8 cellular contexts compared by ENCODE assay signal in genomic region chr5:132293066-132293991, GRCh38. TPM values are rescaled to one million over a fixed set of nuclear protein-coding genes. Genes with fewer than 3 reads are reported as not detected.
DNase-seq lines count a peak whose midpoint lies in the region; ATAC-seq, FAIRE-seq and TF ChIP-seq lines count a peak whose summit lies in the region.

No MANE protein-coding gene starts in this region.

- peak; percentile 90 for DNase-seq in NCI-H2196 treated with DMSO at 0.1 percent for 48 hours (lab: John Stamatoyannopoulos, UW; ENCODE audit: unreplicated experiment)
- peak; percentile 59 for DNase-seq in bronchial epithelial cell (ENCODE audit: low read depth)
- DNase-seq in inferior parietal cortex (ENCODE audit: extremely low spot score) = peak; percentile 76
- DNase-seq in smooth muscle cell (lab: John Stamatoyannopoulos, UW; ENCODE audit: unreplicated experiment) = peak; percentile 94

- H3K9ac ChIP-seq in smooth muscle cell (ENCODE audit: low read depth) = peak overlapping the region; percentile 95

- ATAC-seq in GM18868 (IDR thresholded peaks at IDR 0.05; ENCODE audit: unreplicated experiment) (peak; percentile 43), HG03139 (IDR thresholded peaks at IDR 0.05; ENCODE audit: unreplicated experiment) (peak; percentile 31)

- H3F3A ChIP-seq in smooth muscle cell (ENCODE audit: low read depth) = peaks cover 6% of the 10 kb centered on the region

- TF ChIP-seq CTCF in WI38 (IDR thresholded peaks at IDR 0.05; ENCODE audit: low read depth, low read length) (0 out of 2 replicates have a peak, but pooled peaks have one; percentile 10), bronchial epithelial cell (IDR thresholded peaks at IDR 0.05; ENCODE audit: insufficient read depth, low read length, severe bottlenecking) (peak; percentile 35), smooth muscle cell (IDR thresholded peaks at IDR 0.05; ENCODE audit: borderline replicate concordance, insufficient read depth, poor library complexity, severe bottlenecking) (no peak)

- H3K4me1 ChIP-seq in ACC112 (ENCODE audit: control insufficient read depth, insufficient read depth, low read length, unreplicated experiment) = peaks cover 27% of the 10 kb centered on the region
- peaks cover 10% of the 10 kb centered on the region for H3K4me1 ChIP-seq in smooth muscle cell (ENCODE audit: low read depth)

- H2AFZ ChIP-seq in ACC112 (ENCODE audit: low read length, unreplicated experiment) = peak overlapping the region; percentile 43
- H2AFZ ChIP-seq in smooth muscle cell (ENCODE audit: low read depth) = peak overlapping the region; percentile 78

- H3K4me3 ChIP-seq in ACC112 (ENCODE audit: low read depth, low read length) (peak overlapping the region; percentile 75), WI38 (ENCODE audit: low read depth, low read length) (peak overlapping the region; percentile 79), bronchial epithelial cell (ENCODE audit: low read depth, low read length) (peak overlapping the region; percentile 52), smooth muscle cell (peak overlapping the region; percentile 64)

- WGBS in smooth muscle cell (ENCODE audit: low lambda C conversion rate) = 3% methylated on average over 44 of the region's 50 CpGs

- H4K20me1 ChIP-seq in smooth muscle cell (ENCODE audit: low read depth) = no peaks in the 10 kb centered on the region

- H3K36me3 ChIP-seq in ACC112 (ENCODE audit: insufficient read depth, low read length) = no peaks in the 10 kb centered on the region
- no peaks in the 10 kb centered on the region for H3K36me3 ChIP-seq in bronchial epithelial cell (ENCODE audit: control insufficient read depth, insufficient read depth, low read length)
- H3K36me3 ChIP-seq in smooth muscle cell (ENCODE audit: low read depth) = no peaks in the 10 kb centered on the region

- no peaks in the 10 kb centered on the region for H3K27me3 ChIP-seq in ACC112 (ENCODE audit: insufficient read depth, low read length)
- no peaks in the 10 kb centered on the region for H3K27me3 ChIP-seq in bronchial epithelial cell (ENCODE audit: control insufficient read depth, insufficient read depth, low read length)
- no peaks in the 10 kb centered on the region for H3K27me3 ChIP-seq in smooth muscle cell (ENCODE audit: low read depth)

- peaks cover 26% of the 10 kb centered on the region for H3K79me2 ChIP-seq in ACC112 (ENCODE audit: control insufficient read depth, insufficient read depth, low read length, unreplicated experiment)
- peaks cover 8% of the 10 kb centered on the region for H3K79me2 ChIP-seq in smooth muscle cell (ENCODE audit: low read depth)

- FAIRE-seq in bronchial epithelial cell (lab: Jason Lieb, UNC) = no peak

- H3K9me3 ChIP-seq in smooth muscle cell (replicated peaks; ENCODE audit: low read depth) = no peaks in the 10 kb centered on the region

- peak overlapping the region; percentile 93 for H3K4me2 ChIP-seq in smooth muscle cell

- H3K27ac ChIP-seq in ACC112 (ENCODE audit: low read depth, low read length) (peak overlapping the region; percentile 95), smooth muscle cell (ENCODE audit: low read depth) (peak overlapping the region; percentile 99)

RNA-seq across cellular contexts. Expression of gene SLC22A4, which starts 0.9 kb away (rescaled TPM):
- total RNA-seq in bronchial epithelial cell = 0.13 and 0.26 TPM in 2 replicates
- total RNA-seq in smooth muscle cell = 0.45 and 3.8 TPM in 2 replicates
- 1.3 and 3.1 TPM in 2 replicates for polyA plus RNA-seq in smooth muscle cell

RNA-seq across cellular contexts. Expression of gene PDLIM4, which starts 35.8 kb away (rescaled TPM):
- total RNA-seq in bronchial epithelial cell (12.9 and 18.8 TPM in 2 replicates), smooth muscle cell (77.4 and 93.8 TPM in 2 replicates)
- 275 and 338 TPM in 2 replicates for polyA plus RNA-seq in smooth muscle cell

Comparison
In these comparisons a context has a peak if more than half of its experiments do, and no peak if none do; other contexts are left out.
1. Peak in every context shown above with its lines: DNase-seq, ATAC-seq, H3K4me3 ChIP-seq and H3K27ac ChIP-seq.